ENCODE assay signal across 17 cellular contexts in the genomic region with DNA sequence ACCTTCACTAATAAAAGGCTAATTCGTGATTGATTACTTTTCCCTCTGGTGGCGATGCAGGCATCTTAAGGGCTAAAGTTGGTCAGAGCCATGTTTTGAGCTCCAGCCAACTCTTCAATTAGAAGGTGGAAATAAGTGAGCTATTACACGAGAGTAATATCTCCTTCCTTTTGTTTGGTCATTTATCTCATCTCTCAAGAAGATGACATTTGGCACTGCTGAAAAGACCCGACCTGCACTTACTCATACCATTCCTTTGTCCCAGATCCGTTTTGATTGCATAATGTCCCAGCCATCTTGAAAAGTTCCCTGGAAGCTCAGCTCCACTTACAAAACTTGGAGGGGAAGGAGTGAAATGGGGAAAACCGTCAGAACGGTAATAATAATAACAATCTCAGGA.
DNase-seq lines count a peak whose midpoint lies in the region; FAIRE-seq and TF ChIP-seq lines count a peak whose summit lies in the region.
"Had no signal": no experiment of that assay in that cellular context is flagged by ENCODE, and none has a peak within 500 bp of the region (broad histone marks: within the 10 kb centered on the region; RNA-seq: fewer than 3 reads in every experiment).

No MANE protein-coding gene starts in this region.

- no peak overlapping the region for H3K4ac ChIP-seq in neuronal stem cell (ENCODE audit: low read length)

- H2BK12ac ChIP-seq in neuronal stem cell (ENCODE audit: low read length), result no peak overlapping the region

- no peak overlapping the region for H4K8ac ChIP-seq in neuronal stem cell (ENCODE audit: low read depth, low read length)

- no peak overlapping the region for H3K23ac ChIP-seq in neuronal stem cell (ENCODE audit: low read depth, low read length, poor library complexity)

- no peak overlapping the region for H3K4me3 Mint-ChIP-seq in activated T-cell treated with anti-CD3 and anti-CD28 coated beads, Interleukin-2, amount 50 U/mL, for 24 hours
- H3K4me3 Mint-ChIP-seq: IgD-negative memory B cell had no signal

- H3K4me2 ChIP-seq in neuronal stem cell (ENCODE audit: insufficient read depth, low read length, poor library complexity, severe bottlenecking), result no peak overlapping the region
- H3K4me2 ChIP-seq: PC-9 had no signal

- no peaks in the 10 kb centered on the region for H3K79me1 ChIP-seq in neuronal stem cell (ENCODE audit: low read depth, low read length)

- FAIRE-seq in RCC 7860 (lab: Jason Lieb, UNC), result no peak

- H3K18ac ChIP-seq in neuronal stem cell (ENCODE audit: low read length), result no peak overlapping the region

- H3K14ac ChIP-seq in neuronal stem cell (ENCODE audit: low read length), result no peak overlapping the region

- peak overlapping the region; percentile 47 for H2AFZ ChIP-seq in neuronal stem cell (ENCODE audit: low read length)
- H2AFZ ChIP-seq: PC-9 had no signal

- no peak overlapping the region for H2AK5ac ChIP-seq in neuronal stem cell (ENCODE audit: low read depth, low read length)

- no peak overlapping the region for H3K9ac ChIP-seq in neuronal stem cell (ENCODE audit: low read depth, low read length, poor library complexity)

- no peaks in the 10 kb centered on the region for H3K4me1 Mint-ChIP-seq in activated T-cell treated with anti-CD3 and anti-CD28 coated beads, Interleukin-2, amount 50 U/mL, for 24 hours (ENCODE audit: low read depth)

- H2BK120ac ChIP-seq in neuronal stem cell (ENCODE audit: low read depth, low read length), result no peak overlapping the region

- H3K36me3 ChIP-seq in HEK293 (ENCODE audit: control insufficient read depth in 2 of 2, insufficient read depth in 1 of 2, low read length in 2 of 2) (no peaks in the 10 kb centered on the region), neuronal stem cell (replicated peaks in 1 of 2; ENCODE audit: control insufficient read depth in 2 of 2, insufficient read depth in 2 of 2, low read length in 2 of 2) (no peaks in the 10 kb centered on the region)

- H3K27ac Mint-ChIP-seq in activated T-cell treated with anti-CD3 and anti-CD28 coated beads, Interleukin-2, amount 50 U/mL, for 24 hours, result no peak overlapping the region
- H3K27ac Mint-ChIP-seq: IgD-negative memory B cell had no signal

- TF ChIP-seq CTCF in HEK293 (tag by site-specific recombination; IDR thresholded peaks at IDR 0.05), result no peak

- peaks cover 8% of the 10 kb centered on the region for H3K9me3 Mint-ChIP-seq in activated T-cell treated with anti-CD3 and anti-CD28 coated beads, Interleukin-2, amount 50 U/mL, for 24 hours

- H2BK5ac ChIP-seq in neuronal stem cell (ENCODE audit: low read length), result no peak overlapping the region

- H4K91ac ChIP-seq in neuronal stem cell (ENCODE audit: low read depth, low read length, poor library complexity), result no peak overlapping the region

- CTCF ChIA-PET in HEK293 (lab: Yijun Ruan, JAX), result interaction anchor here (0.5 kb wide), 1 partner anchor 19 kb away, joined by 4 read pairs; no protein-coding TSS in a partner anchor

- H3K27ac ChIP-seq in HEK293 (ENCODE audit: extremely low read depth, low read depth, low read length) (no peak overlapping the region), neuronal stem cell (replicated peaks; ENCODE audit: low read length) (no peak overlapping the region)
- H3K27ac ChIP-seq: PC-9 had no signal

- POLR2A ChIA-PET in HEK293 (lab: Yijun Ruan, JAX), result no interaction called here

- no peak overlapping the region for H2BK15ac ChIP-seq in neuronal stem cell (ENCODE audit: low read length)

- H3K4me3 ChIP-seq in HEK293 (ENCODE audit: low read depth, low read length) (no peak overlapping the region), neuronal stem cell (ENCODE audit: low read length in 2 of 2) (no peak overlapping the region)
- H3K4me3 ChIP-seq: PC-9 had no signal

- no CpG with 5 or more reads among the region's 7 CpGs for WGBS in neuronal stem cell (ENCODE audit: extremely low coverage in 2 of 2, insufficient read length in 2 of 2, insufficient replicate concordance in 1 of 2), 2 donors

- H3K27me3 ChIP-seq in neuronal stem cell (ENCODE audit: control insufficient read depth in 3 of 3, insufficient read depth in 3 of 3, low read depth in 1 of 3, low read length in 3 of 3), result no peaks in the 10 kb centered on the region

- peak; percentile 0 for DNase-seq in NCI-H2227 treated with DMSO at 0.1 percent for 48 hours (lab: John Stamatoyannopoulos, UW)
- DNase-seq in NCI-H2227 (lab: John Stamatoyannopoulos, UW; ENCODE audit: unreplicated experiment), result no peak
- peak; percentile 59 for DNase-seq in RCC 7860 (ENCODE audit: low spot score)
- DNase-seq in neuronal stem cell (ENCODE audit: low spot score), result no peak
- no peak for DNase-seq in D341Med (ENCODE audit: low spot score)
- DNase-seq in activated T-cell treated with anti-CD3 and anti-CD28 coated beads, Interleukin-2, amount 50 U/mL, for 24 hours, result no peak
- DNase-seq: COR-L47, DMS53, H7, Kasumi-1, NCI-H1436 treated with DMSO at 0.1 percent for 48 hours, NCI-H2029 treated with DMSO at 0.1 percent for 48 hours, NCI-H345, PC-9, SHP77 had no signal

- H3K9me3 ChIP-seq in HEK293 (ENCODE audit: control insufficient read depth, insufficient read depth, low read depth, low read length), result no peaks in the 10 kb centered on the region
- H3K9me3 ChIP-seq in neuronal stem cell (replicated peaks in 1 of 2; ENCODE audit: control insufficient read depth in 2 of 2, insufficient read depth in 1 of 2, low read depth in 1 of 2, low read length in 2 of 2), result peaks cover 0 to 4% of the 10 kb centered on the region in 2 donors

- peaks cover 16% of the 10 kb centered on the region for H3K27me3 Mint-ChIP-seq in activated T-cell treated with anti-CD3 and anti-CD28 coated beads, Interleukin-2, amount 50 U/mL, for 24 hours

- H3K36me3 Mint-ChIP-seq in activated T-cell treated with anti-CD3 and anti-CD28 coated beads, Interleukin-2, amount 50 U/mL, for 24 hours (ENCODE audit: low read depth), result no peaks in the 10 kb centered on the region

- H3K4me1 ChIP-seq in HEK293 (ENCODE audit: control insufficient read depth, insufficient read depth, low read length) (no peaks in the 10 kb centered on the region), neuronal stem cell (ENCODE audit: control insufficient read depth in 2 of 2, insufficient read depth in 1 of 2, low read depth in 1 of 2, low read length in 2 of 2) (peaks cover 0 to 2% of the 10 kb centered on the region in 2 donors)

TF ChIP-seq in HEK293, 187 proteins besides CTCF, POLR2A, EP300 and RAD21:
- TF ChIP-seq ZNF335 (tag by site-specific recombination; conservative IDR thresholded peaks at IDR 0.05) (0 out of 2 replicates have a peak, but pooled peaks have one; percentile 12), SALL2 (tag by site-specific recombination; IDR thresholded peaks at IDR 0.05; ENCODE audit: borderline replicate concordance) (no peak), ZNF202 (tag by site-specific recombination; IDR thresholded peaks at IDR 0.05; ENCODE audit: borderline replicate concordance) (no peak)
- TF ChIP-seq, protein P1, sequence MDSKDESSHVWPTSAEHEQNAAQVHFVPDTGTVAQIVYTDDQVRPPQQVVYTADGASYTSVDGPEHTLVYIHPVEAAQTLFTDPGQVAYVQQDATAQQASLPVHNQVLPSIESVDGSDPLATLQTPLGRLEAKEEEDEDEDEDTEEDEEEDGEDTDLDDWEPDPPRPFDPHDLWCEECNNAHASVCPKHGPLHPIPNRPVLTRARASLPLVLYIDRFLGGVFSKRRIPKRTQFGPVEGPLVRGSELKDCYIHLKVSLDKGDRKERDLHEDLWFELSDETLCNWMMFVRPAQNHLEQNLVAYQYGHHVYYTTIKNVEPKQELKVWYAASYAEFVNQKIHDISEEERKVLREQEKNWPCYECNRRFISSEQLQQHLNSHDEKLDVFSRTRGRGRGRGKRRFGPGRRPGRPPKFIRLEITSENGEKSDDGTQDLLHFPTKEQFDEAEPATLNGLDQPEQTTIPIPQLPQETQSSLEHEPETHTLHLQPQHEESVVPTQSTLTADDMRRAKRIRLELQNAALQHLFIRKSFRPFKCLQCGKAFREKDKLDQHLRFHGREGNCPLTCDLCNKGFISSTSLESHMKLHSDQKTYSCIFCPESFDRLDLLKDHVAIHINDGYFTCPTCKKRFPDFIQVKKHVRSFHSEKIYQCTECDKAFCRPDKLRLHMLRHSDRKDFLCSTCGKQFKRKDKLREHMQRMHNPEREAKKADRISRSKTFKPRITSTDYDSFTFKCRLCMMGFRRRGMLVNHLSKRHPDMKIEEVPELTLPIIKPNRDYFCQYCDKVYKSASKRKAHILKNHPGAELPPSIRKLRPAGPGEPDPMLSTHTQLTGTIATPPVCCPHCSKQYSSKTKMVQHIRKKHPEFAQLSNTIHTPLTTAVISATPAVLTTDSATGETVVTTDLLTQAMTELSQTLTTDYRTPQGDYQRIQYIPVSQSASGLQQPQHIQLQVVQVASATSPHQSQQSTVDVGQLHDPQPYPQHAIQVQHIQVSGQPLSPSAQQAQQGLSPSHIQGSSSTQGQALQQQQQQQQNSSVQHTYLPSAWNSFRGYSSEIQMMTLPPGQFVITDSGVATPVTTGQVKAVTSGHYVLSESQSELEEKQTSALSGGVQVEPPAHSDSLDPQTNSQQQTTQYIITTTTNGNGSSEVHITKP (tag by site-specific recombination; IDR thresholded peaks at IDR 0.05), result 0 out of 2 replicates have a peak, but pooled peaks have one; percentile 20
TF ChIP-seq in HEK293: peak in this region for 2.

Comparison
In these comparisons a context has a peak if more than half of its experiments do, and no peak if none do; other contexts are left out.
1. DNase-seq: peak in NCI-H2227 treated with DMSO at 0.1 percent for 48 hours (single experiment) and RCC 7860 (single experiment); none in NCI-H2227 (single experiment), neuronal stem cell (single experiment), D341Med (single experiment) and activated T-cell treated with anti-CD3 and anti-CD28 coated beads, Interleukin-2, amount 50 U/mL, for 24 hours (single experiment).